ENCODE assay signal across 22 cellular contexts in genomic region chr5:108059334-108059733, GRCh38.
"Had no signal": no experiment of that assay in that cellular context is flagged by ENCODE, and none has a peak within 500 bp of the region (broad histone marks: within the 10 kb centered on the region; RNA-seq: fewer than 3 reads in every experiment).

No MANE protein-coding gene starts in this region.

- H3K27me3 ChIP-seq: brain microvascular endothelial cell had no signal

- H3K27me3 Mint-ChIP-seq: activated CD4-positive, alpha-beta T cell treated with anti-CD3 and anti-CD28 coated beads, Interleukin-2, amount 10 ng/mL, durations not matched to agents 24 days and 14 days; activated CD8-positive, alpha-beta memory T cell treated with anti-CD3 and anti-CD28 coated beads, Interleukin-2, amount 10 ng/mL, durations not matched to agents 7 days and 5 days; activated naive CD4-positive, alpha-beta T cell treated with anti-CD3 and anti-CD28 coated beads, Interleukin-2, amount 10 ng/mL, durations not matched to agents 7 days and 5 days; activated naive CD8-positive, alpha-beta T cell treated with anti-CD3 and anti-CD28 coated beads for 36 hours had no signal

- H3K36me3 ChIP-seq: brain microvascular endothelial cell had no signal

- H3K4me3 Mint-ChIP-seq: activated CD4-positive, alpha-beta T cell treated with anti-CD3 and anti-CD28 coated beads, Interleukin-2, amount 10 ng/mL, durations not matched to agents 24 days and 14 days; activated CD8-positive, alpha-beta memory T cell treated with anti-CD3 and anti-CD28 coated beads, Interleukin-2, amount 10 ng/mL, durations not matched to agents 7 days and 5 days; activated naive CD4-positive, alpha-beta T cell treated with anti-CD3 and anti-CD28 coated beads, Interleukin-2, amount 10 ng/mL, durations not matched to agents 7 days and 5 days; activated naive CD8-positive, alpha-beta T cell treated with anti-CD3 and anti-CD28 coated beads for 36 hours; activated T-cell treated with anti-CD3 and anti-CD28 coated beads, Interleukin-2, amount 50 U/mL, for 4 hours; T-helper 1 cell treated with Interleukin-12 subunit alpha and Interleukin-12 subunit beta and Interleukin-4 antibody, amounts not matched to agents 30 μg/mL and 1 μg/mL, for 36 hours had no signal

- H3K4me1 Mint-ChIP-seq: activated CD4-positive, alpha-beta T cell treated with anti-CD3 and anti-CD28 coated beads, Interleukin-2, amount 10 ng/mL, durations not matched to agents 24 days and 14 days; activated CD8-positive, alpha-beta memory T cell treated with anti-CD3 and anti-CD28 coated beads, Interleukin-2, amount 10 ng/mL, durations not matched to agents 7 days and 5 days; activated naive CD4-positive, alpha-beta T cell treated with anti-CD3 and anti-CD28 coated beads, Interleukin-2, amount 10 ng/mL, durations not matched to agents 7 days and 5 days had no signal

- H3K27ac ChIP-seq: brain microvascular endothelial cell had no signal

- H3K36me3 Mint-ChIP-seq: activated naive CD4-positive, alpha-beta T cell treated with anti-CD3 and anti-CD28 coated beads, Interleukin-2, amount 10 ng/mL, durations not matched to agents 7 days and 5 days had no signal

- H3K27ac Mint-ChIP-seq: activated CD4-positive, alpha-beta T cell treated with anti-CD3 and anti-CD28 coated beads, Interleukin-2, amount 10 ng/mL, durations not matched to agents 24 days and 14 days; activated CD8-positive, alpha-beta memory T cell treated with anti-CD3 and anti-CD28 coated beads, Interleukin-2, amount 10 ng/mL, durations not matched to agents 7 days and 5 days; activated naive CD4-positive, alpha-beta T cell treated with anti-CD3 and anti-CD28 coated beads, Interleukin-2, amount 10 ng/mL, durations not matched to agents 7 days and 5 days; activated naive CD8-positive, alpha-beta T cell treated with anti-CD3 and anti-CD28 coated beads for 36 hours; T-helper 1 cell treated with Interleukin-12 subunit alpha and Interleukin-12 subunit beta and Interleukin-4 antibody, amounts not matched to agents 30 μg/mL and 1 μg/mL, for 36 hours had no signal

- DNase-seq: activated CD4-positive, alpha-beta T cell treated with anti-CD3 and anti-CD28 coated beads for 1 hour; activated CD4-positive, alpha-beta T cell treated with anti-CD3 and anti-CD28 coated beads, Interleukin-2, amount 10 ng/mL, durations not matched to agents 24 days and 14 days; activated CD4-positive, alpha-beta T cell treated with anti-CD3 and anti-CD28 coated beads, Interleukin-2, amount 50 U/mL, for 48 hours; activated CD8-positive, alpha-beta memory T cell treated with anti-CD3 and anti-CD28 coated beads, Interleukin-2, amount 10 ng/mL, durations not matched to agents 7 days and 5 days; activated gamma-delta T cell; activated naive CD4-positive, alpha-beta T cell treated with anti-CD3 and anti-CD28 coated beads, Interleukin-2, amount 10 ng/mL, durations not matched to agents 7 days and 5 days; activated naive CD8-positive, alpha-beta T cell treated with anti-CD3 and anti-CD28 coated beads for 36 hours; activated T-cell treated with anti-CD3 and anti-CD28 coated beads, Interleukin-2, amount 50 U/mL, for 4 hours; brain microvascular endothelial cell; cerebellar nuclear complex; Karpas-422; NCI-H1048; NCI-H1930; NCI-H2171; NCI-H226; NCI-H526; NCI-H82; NK-92 treated with Interleukin-12 subunit alpha and Interleukin-12 subunit beta, amount 100 ng/mL, for 24 hours; OCI-M1; SHP77 treated with DMSO at 0.1 percent for 48 hours had no signal

- ATAC-seq: activated CD8-positive, alpha-beta memory T cell treated with anti-CD3 and anti-CD28 coated beads, Interleukin-2, amount 10 ng/mL, durations not matched to agents 7 days and 5 days; activated T-cell treated with anti-CD3 and anti-CD28 coated beads, Interleukin-2, amount 50 U/mL, for 4 hours; K562 had no signal

- H3K4me3 ChIP-seq: K562 had no signal

- FAIRE-seq: K562 had no signal

- H3K9me3 Mint-ChIP-seq: activated CD4-positive, alpha-beta T cell treated with anti-CD3 and anti-CD28 coated beads, Interleukin-2, amount 10 ng/mL, durations not matched to agents 24 days and 14 days; T-helper 1 cell treated with Interleukin-12 subunit alpha and Interleukin-12 subunit beta and Interleukin-4 antibody, amounts not matched to agents 30 μg/mL and 1 μg/mL, for 36 hours had no signal
